11 cellular contexts compared by ENCODE assay signal in the genomic region with DNA sequence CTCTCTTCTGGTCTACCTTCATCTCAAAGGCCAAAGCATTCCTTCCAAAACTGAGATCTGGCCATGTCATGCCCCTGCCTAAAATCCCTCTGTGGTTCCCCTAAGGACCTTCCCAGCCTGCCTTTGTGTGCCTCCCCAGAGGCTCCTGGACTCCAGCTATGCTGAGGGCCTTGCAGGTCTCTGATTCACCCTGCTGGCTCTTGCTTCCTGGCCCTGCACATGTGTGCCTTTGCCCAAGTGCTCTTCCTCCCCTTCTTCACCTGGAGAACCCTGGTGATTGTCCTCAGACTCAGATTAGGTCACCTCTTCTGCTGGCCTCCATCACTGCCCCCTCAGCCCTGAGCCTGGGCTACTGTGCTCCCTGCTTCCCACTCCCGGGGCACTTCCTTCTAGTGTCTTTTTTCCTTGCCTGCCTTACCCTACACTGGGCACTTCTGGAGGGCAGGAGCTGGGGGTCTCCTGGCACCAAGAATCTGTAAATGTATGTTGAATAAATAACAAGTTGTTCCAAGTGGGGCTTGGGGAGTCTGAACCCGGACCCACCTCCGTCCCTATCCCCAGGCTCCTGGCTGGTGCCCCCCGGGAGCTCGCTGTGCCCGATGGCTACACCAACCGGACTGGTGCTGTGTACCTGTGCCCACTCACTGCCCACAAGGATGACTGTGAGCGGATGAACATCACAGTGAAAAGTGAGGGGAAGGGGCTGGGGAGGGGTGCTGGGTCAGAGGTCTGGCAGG. TPM values are rescaled to one million over a fixed set of nuclear protein-coding genes. Genes with fewer than 3 reads are reported as not detected.
DNase-seq lines count a peak whose midpoint lies in the region; ATAC-seq and TF ChIP-seq lines count a peak whose summit lies in the region.
"Had no signal": no experiment of that assay in that cellular context is flagged by ENCODE, and none has a peak within 500 bp of the region (broad histone marks: within the 10 kb centered on the region; RNA-seq: fewer than 3 reads in every experiment).

No MANE protein-coding gene starts in this region.

- no peak overlapping the region for H3K23ac ChIP-seq in H9 (ENCODE audit: insufficient read length, low read depth, low read length)

- H3K4me1 ChIP-seq in HCT116 (ENCODE audit: control insufficient read depth in 1 of 2, insufficient read depth in 2 of 2, low read length in 2 of 2) (peaks cover 83 to 87% of the 10 kb centered on the region in 2 experiments), stomach smooth muscle (ENCODE audit: control insufficient read depth, insufficient read depth, low read length) (peaks cover 64% of the 10 kb centered on the region), OCI-LY7 (ENCODE audit: insufficient read depth, low read length, poor library complexity, severe bottlenecking) (peaks cover 23% of the 10 kb centered on the region), H9 (ENCODE audit: insufficient read depth, low read length) (no peaks in the 10 kb centered on the region)

- no CpG with 5 or more reads among the region's 8 CpGs for WGBS in H9 (ENCODE audit: extremely low coverage, insufficient read length, low lambda C conversion rate)

- H3K9me2 ChIP-seq in HCT116 (ENCODE audit: insufficient read depth) (no peaks in the 10 kb centered on the region), OCI-LY7 (ENCODE audit: insufficient read depth, low read length) (no peaks in the 10 kb centered on the region)

- H4K5ac ChIP-seq in H9 (ENCODE audit: insufficient read length, low read depth, low read length): no peak overlapping the region

- no peak overlapping the region for H2BK5ac ChIP-seq in H9 (ENCODE audit: insufficient read length, low read length)

- ATAC-seq in HCT116 (no peak), GM18909 (IDR thresholded peaks at IDR 0.05; ENCODE audit: poor library complexity, unreplicated experiment) (no peak)

- H3K36me3 ChIP-seq in HCT116 (ENCODE audit: control insufficient read depth in 1 of 2, insufficient read depth in 2 of 2, low read length in 2 of 2): peaks cover 18 to 25% of the 10 kb centered on the region in 2 experiments; a peak in 3 of 4 replicates
- H3K36me3 ChIP-seq in stomach smooth muscle (ENCODE audit: control insufficient read depth in 2 of 2, insufficient read depth in 2 of 2, low read length in 2 of 2): peaks cover 7 to 16% of the 10 kb centered on the region in 2 donors
- H3K36me3 ChIP-seq in OCI-LY7 (ENCODE audit: insufficient read depth, low read length): peaks cover 10% of the 10 kb centered on the region; the same call in 1 of the 2 replicates

- H2BK12ac ChIP-seq in H9 (ENCODE audit: insufficient read length, low read depth, low read length): no peak overlapping the region

- H3K56ac ChIP-seq in H9 (ENCODE audit: insufficient read length, low read depth, low read length): no peak overlapping the region

- intact Hi-C loops in HCT116 (cut with micrococcal nuclease): loop anchor here (2.0 kb wide), 1 partner anchor 37 kb away; no protein-coding TSS in a partner anchor
- intact Hi-C loops in OCI-LY7 (cut with micrococcal nuclease; ENCODE audit: unreplicated experiment): no loop called here

- RAD21 ChIA-PET in HCT116 (lab: Charles Lee; ENCODE audit: low non-redundant PET in 1 of 2, low total read pairs in 2 of 2, uncharacterized antibody in 2 of 2, unreplicated experiment in 2 of 2): interaction anchor here in 1 of 2 experiments (1.6 kb wide), 1 partner anchor 8 kb away, joined by 5 read pairs; a partner anchor contains a TSS

- H3K4me1 Mint-ChIP-seq in H9: peaks cover 14 to 16% of the 10 kb centered on the region in 2 experiments; a peak in 3 of 4 replicates

- H3K4ac ChIP-seq in H9 (ENCODE audit: low read depth, low read length): no peak overlapping the region

- no peak overlapping the region for H4K91ac ChIP-seq in H9 (ENCODE audit: insufficient read length, low read depth, low read length)

- H2BK15ac ChIP-seq in H9 (ENCODE audit: low read depth, low read length): no peak overlapping the region; the same call in 1 of the 2 replicates

- TF ChIP-seq CTCF in HCT116 (IDR thresholded peaks at IDR 0.05 in 2 of 3, conservative IDR thresholded peaks at IDR 0.05 in 1 of 3; ENCODE audit: borderline replicate concordance in 1 of 3, insufficient read depth in 1 of 3, low read depth in 2 of 3, low read length in 2 of 3) (no peak), OCI-LY7 (conservative IDR thresholded peaks at IDR 0.05; ENCODE audit: low read length) (no peak), H9 (conservative IDR thresholded peaks at IDR 0.05) (no peak)

- H3K79me1 ChIP-seq in H9 (ENCODE audit: insufficient read depth, low read depth, low read length, poor library complexity, severe bottlenecking): no peaks in the 10 kb centered on the region

- H2AK5ac ChIP-seq in H9 (ENCODE audit: insufficient read length, low read length): no peak overlapping the region

- H3K36me3 Mint-ChIP-seq in H9 (ENCODE audit: insufficient read depth in 1 of 3, low read depth in 3 of 3): peaks cover 0 to 5% (median 0%) of the 10 kb centered on the region in 3 experiments; a peak in 1 of 7 replicates

- H3K27me3 Mint-ChIP-seq in H9 (ENCODE audit: low read depth): peaks cover 1% of the 10 kb centered on the region; the same call in 1 of the 2 replicates

- H3K9ac ChIP-seq in HCT116 (ENCODE audit: low read length) (peak overlapping the region; percentile 82), stomach smooth muscle (ENCODE audit: low read length in 2 of 2) (peak overlapping the region; percentile 21 to 57), H9 (ENCODE audit: extremely low read depth, insufficient read length, low read length) (no peak overlapping the region)

- H3K4me3 Mint-ChIP-seq in H9: no peak overlapping the region

- H3K23me2 ChIP-seq in H9 (ENCODE audit: insufficient read length, low read depth, low read length, poor library complexity, severe bottlenecking): no peaks in the 10 kb centered on the region

- no peaks in the 10 kb centered on the region for H3K27me3 ChIP-seq in HCT116 (ENCODE audit: insufficient read depth, low read length)
- no peaks in the 10 kb centered on the region for H3K27me3 ChIP-seq in stomach smooth muscle (ENCODE audit: control insufficient read depth in 1 of 2, insufficient read depth in 2 of 2, low read length in 2 of 2)
- no peaks in the 10 kb centered on the region for H3K27me3 ChIP-seq in H9 (ENCODE audit: insufficient read depth, low read length)

- BruUV-seq in HCT116 (replicated peaks; lab: Mats Ljungman, UMichigan) (no TSS peak), OCI-LY7 (replicated peaks; lab: Mats Ljungman, UMichigan) (no TSS peak)

- H3K4me2 ChIP-seq in HCT116 (ENCODE audit: low read length): peak overlapping the region; percentile 87
- no peak overlapping the region for H3K4me2 ChIP-seq in OCI-LY7 (ENCODE audit: low read length)
- H3K4me2 ChIP-seq in H9 (ENCODE audit: insufficient read depth, insufficient read length, low read length): no peak overlapping the region

- no peak overlapping the region for H3T11ph ChIP-seq in H9 (ENCODE audit: low read length)

- H3K27ac Mint-ChIP-seq in H9: peak overlapping the region in 1 of 3 experiments; percentile 5; a peak in 2 of 7 replicates
- H3K27ac Mint-ChIP-seq: activated T-helper 2 cell treated with anti-CD3 and anti-CD28 coated beads, Interferon-gamma antibody, Interleukin-2, Interleukin-4, amounts not matched to agents 10 μg/mL and 5 μg/mL and 100 μg/mL, durations not matched to agents 14 hours and 24 hours and 36 hours had no signal

- H3K27ac ChIP-seq in HCT116 (ENCODE audit: low read depth, low read length): peak overlapping the region; percentile 93
- H3K27ac ChIP-seq in stomach smooth muscle (ENCODE audit: low read length): peak overlapping the region; percentile 98
- H3K27ac ChIP-seq in OCI-LY7 (ENCODE audit: low read depth, low read length, poor library complexity, severe bottlenecking): no peak overlapping the region
- H3K27ac ChIP-seq in H9 (ENCODE audit: insufficient read length, low read depth, low read length): no peak overlapping the region

- H3K18ac ChIP-seq in H9 (ENCODE audit: insufficient read length, low read depth, low read length): no peak overlapping the region

- no peak for TF ChIP-seq POLR2A in HCT116 (IDR thresholded peaks at IDR 0.05; ENCODE audit: borderline replicate concordance, extremely low read depth, insufficient read depth, insufficient read length)

- H3K9me3 Mint-ChIP-seq in H9: no peaks in the 10 kb centered on the region
- H3K9me3 Mint-ChIP-seq: activated T-helper 2 cell treated with anti-CD3 and anti-CD28 coated beads, Interferon-gamma antibody, Interleukin-2, Interleukin-4, amounts not matched to agents 10 μg/mL and 5 μg/mL and 100 μg/mL, durations not matched to agents 14 hours and 24 hours and 36 hours had no signal

- POLR2A ChIA-PET in HCT116 (lab: Charles Lee) (interaction anchor here (0.9 to 7.3 kb wide), 13 partner anchors 8 to 88 kb away, joined by 3 to 65 read pairs (median 5); a partner anchor contains a TSS), OCI-LY7 (lab: Charles Lee) (no interaction called here)

- H3K14ac ChIP-seq in H9 (ENCODE audit: insufficient read depth, low read length): no peak overlapping the region

- no peak overlapping the region for H2AFZ ChIP-seq in HCT116 (ENCODE audit: low read depth, low read length, poor library complexity, severe bottlenecking)
- no peak overlapping the region for H2AFZ ChIP-seq in OCI-LY7 (ENCODE audit: low read length)
- no peak overlapping the region for H2AFZ ChIP-seq in H9 (ENCODE audit: low read length)

- H3K4me3 ChIP-seq in HCT116 (replicated peaks in 1 of 2; ENCODE audit: low read depth in 1 of 2, low read length in 2 of 2) (peak overlapping the region in 1 of 2 experiments; percentile 50; a peak in 2 of 4 replicates), stomach smooth muscle (ENCODE audit: low read length in 2 of 2) (peak overlapping the region in 1 of 2 donors; percentile 15), OCI-LY7 (ENCODE audit: low read depth, low read length, poor library complexity, severe bottlenecking) (no peak overlapping the region)

- no peak for TF ChIP-seq RAD21 in HCT116 (IDR thresholded peaks at IDR 0.05; ENCODE audit: low read depth)

- H2BK120ac ChIP-seq in H9 (ENCODE audit: low read depth, low read length, poor library complexity, severe bottlenecking): no peak overlapping the region

- CTCF ChIA-PET in HCT116 (lab: Charles Lee) (interaction anchor here (0.8 to 3.8 kb wide), 11 partner anchors 8 to 67 kb away, joined by 3 to 25 read pairs (median 6); a partner anchor contains a TSS), OCI-LY7 (lab: Charles Lee; ENCODE audit: unreplicated experiment) (no interaction called here)

- H2BK20ac ChIP-seq in H9 (ENCODE audit: low read depth, low read length, poor library complexity, severe bottlenecking): no peak overlapping the region

- H3K9me3 ChIP-seq in HCT116 (ENCODE audit: control insufficient read depth in 1 of 2, insufficient read depth in 1 of 2, low read depth in 1 of 2, low read length in 2 of 2) (no peaks in the 10 kb centered on the region), stomach smooth muscle (ENCODE audit: control insufficient read depth in 2 of 2, low read length in 2 of 2) (no peaks in the 10 kb centered on the region), OCI-LY7 (ENCODE audit: low read length) (no peaks in the 10 kb centered on the region), H9 (ENCODE audit: control insufficient read depth, low read depth, low read length) (no peaks in the 10 kb centered on the region)

- DNase-seq in HCT116 (ENCODE audit: low read depth, low spot score): no peak
- DNase-seq in amniotic epithelial cell (ENCODE audit: low read depth): peak; percentile 54
- DNase-seq in iris pigment epithelial cell (ENCODE audit: low read depth): peak; percentile 57
- DNase-seq in OCI-LY7 (ENCODE audit: low spot score): no peak
- no peak for DNase-seq in H9
- DNase-seq in stimulated activated CD4-positive, alpha-beta T cell treated with anti-CD3 and anti-CD28 coated beads, Interleukin-12 subunit alpha, Interleukin-12 subunit beta, amount 100 ng/mL, for 4 hours: no peak
- DNase-seq: mesendoderm, NCI-H1092 had no signal

- H4K20me1 ChIP-seq in HCT116 (ENCODE audit: insufficient read depth) (no peaks in the 10 kb centered on the region), OCI-LY7 (ENCODE audit: insufficient read depth, low read length) (no peaks in the 10 kb centered on the region), H9 (ENCODE audit: control insufficient read depth, insufficient read depth, insufficient read length) (no peaks in the 10 kb centered on the region)

- peaks cover 97% of the 10 kb centered on the region for H3K79me2 ChIP-seq in HCT116 (ENCODE audit: insufficient read depth, low read length)
- no peaks in the 10 kb centered on the region for H3K79me2 ChIP-seq in OCI-LY7 (ENCODE audit: insufficient read depth, low read depth, low read length)
- no peaks in the 10 kb centered on the region; the same call in 1 of the 2 replicates for H3K79me2 ChIP-seq in H9 (ENCODE audit: insufficient read depth, low read length)

- no peak overlapping the region for H4K8ac ChIP-seq in H9 (replicated peaks; ENCODE audit: insufficient read length, low read depth, low read length)

RNA-seq across cellular contexts. Expression of a gene that starts 7.8 kb away (rescaled TPM):
- total RNA-seq in HCT116 (2021; ENCODE audit: unreplicated experiment): 392 TPM
- polyA plus RNA-seq in HCT116 (2012): 522 and 560 TPM in 2 replicates
- total RNA-seq in OCI-LY7 (2014; rRNA removed; shearing (Covaris generic)): 23.2 and 30.7 TPM in 2 replicates
- total RNA-seq in OCI-LY7 (2022): 15.2 and 15.6 TPM in 2 replicates
- 22.5 and 22.7 TPM in 2 replicates for total RNA-seq in H9 (2021)

RNA-seq across cellular contexts. Expression of a gene that starts 31.5 kb away (rescaled TPM):
- 39.1 TPM for total RNA-seq in HCT116 (2021; ENCODE audit: unreplicated experiment)
- polyA plus RNA-seq in HCT116 (2012): 62.1 and 68.9 TPM in 2 replicates
- 10.4 and 21.8 TPM in 2 replicates for total RNA-seq in OCI-LY7 (2014; rRNA removed; shearing (Covaris generic))
- 27.7 and 30.1 TPM in 2 replicates for total RNA-seq in OCI-LY7 (2022)
- total RNA-seq in H9 (2021): 16.2 and 19.9 TPM in 2 replicates

Comparison
In these comparisons a context has a peak if more than half of its experiments do, and no peak if none do; other contexts are left out.
1. DNase-seq: peak in amniotic epithelial cell (single experiment) and iris pigment epithelial cell (single experiment); none in HCT116 (single experiment), OCI-LY7 (single experiment), H9 (single experiment) and stimulated activated CD4-positive, alpha-beta T cell treated with anti-CD3 and anti-CD28 coated beads, Interleukin-12 subunit alpha, Interleukin-12 subunit beta, amount 100 ng/mL, for 4 hours (single experiment).
2. H3K27ac ChIP-seq: peak in HCT116 (single experiment) and stomach smooth muscle (single experiment); none in OCI-LY7 (single experiment) and H9 (single experiment).
3. RNA of a gene that starts 7.8 kb away (total RNA-seq): 392 TPM in HCT116 (single experiment); 15.2 to 30.7 TPM in OCI-LY7 and 22.5 to 22.7 TPM in H9; every median in the first group is over 10 times any median in the second.